21 cellular contexts compared by ENCODE assay signal in genomic region chr11:65362966-65363365, GRCh38. TPM values are rescaled to one million over a fixed set of nuclear protein-coding genes. Genes with fewer than 3 reads are reported as not detected.
"Had no signal": no experiment of that assay in that cellular context is flagged by ENCODE, and none has a peak within 500 bp of the region (broad histone marks: within the 10 kb centered on the region; RNA-seq: fewer than 3 reads in every experiment).

No MANE protein-coding gene starts in this region.

- H3K36me3 ChIP-seq: colonic mucosa, neural progenitor cell, pancreas, sigmoid colon, tibial artery had no signal

- H3K27ac ChIP-seq: body of pancreas, colonic mucosa, hepatocyte, neural progenitor cell, pancreas, sigmoid colon, tibial artery had no signal

- H3K4me3 ChIP-seq: body of pancreas, colonic mucosa, hepatocyte, neural progenitor cell, pancreas, sigmoid colon, tibial artery had no signal

- H3K4me3 Mint-ChIP-seq: activated CD4-positive, alpha-beta T cell treated with anti-CD3 and anti-CD28 coated beads, Interleukin-2, amount 10 ng/mL, durations not matched to agents 24 days and 14 days; activated naive CD8-positive, alpha-beta T cell treated with anti-CD3 and anti-CD28 coated beads for 36 hours; neural progenitor cell; stimulated activated effector memory CD8-positive, alpha-beta T cell treated with anti-CD3 and anti-CD28 coated beads, Interleukin-12 subunit alpha, Interleukin-12 subunit beta, amount 100 ng/mL, for 72 hours had no signal

- H3K36me3 Mint-ChIP-seq: activated naive CD8-positive, alpha-beta T cell treated with anti-CD3 and anti-CD28 coated beads for 36 hours; neural progenitor cell had no signal

- H3K9me3 ChIP-seq: body of pancreas, colonic mucosa, pancreas, sigmoid colon, tibial artery had no signal

- ATAC-seq: body of pancreas, esophagus mucosa, pancreas had no signal

- H2AFZ ChIP-seq: hepatocyte, neural progenitor cell had no signal

- H3K27ac Mint-ChIP-seq: activated CD4-positive, alpha-beta T cell treated with anti-CD3 and anti-CD28 coated beads, Interleukin-2, amount 10 ng/mL, durations not matched to agents 24 days and 14 days; activated naive CD8-positive, alpha-beta T cell treated with anti-CD3 and anti-CD28 coated beads for 36 hours had no signal

- H3K9ac ChIP-seq: neural progenitor cell had no signal

- H3K27me3 ChIP-seq: body of pancreas, colonic mucosa, hepatocyte, neural progenitor cell, pancreas, sigmoid colon, tibial artery had no signal

- H3K27me3 Mint-ChIP-seq: activated naive CD8-positive, alpha-beta T cell treated with anti-CD3 and anti-CD28 coated beads for 36 hours had no signal

- H3K4me2 ChIP-seq: hepatocyte, neural progenitor cell had no signal

- FAIRE-seq: kidney, pancreas, TTC549 had no signal

- H3K9me3 Mint-ChIP-seq: activated CD4-positive, alpha-beta T cell treated with anti-CD3 and anti-CD28 coated beads, Interleukin-2, amount 10 ng/mL, durations not matched to agents 24 days and 14 days; activated naive CD8-positive, alpha-beta T cell treated with anti-CD3 and anti-CD28 coated beads for 36 hours; neural progenitor cell; stimulated activated effector memory CD8-positive, alpha-beta T cell treated with anti-CD3 and anti-CD28 coated beads, Interleukin-12 subunit alpha, Interleukin-12 subunit beta, amount 100 ng/mL, for 72 hours had no signal

- DNase-seq: activated CD4-positive, alpha-beta T cell treated with anti-CD3 and anti-CD28 coated beads, Interleukin-2, amount 10 ng/mL, durations not matched to agents 24 days and 14 days; activated CD4-positive, CD25-positive, alpha-beta regulatory T cell; activated CD8-positive, alpha-beta memory T cell treated with anti-CD3 and anti-CD28 coated beads for 24 hours; activated gamma-delta T cell treated with Interleukin-2 at 50 U/mL for 16 hours; activated naive CD8-positive, alpha-beta T cell treated with anti-CD3 and anti-CD28 coated beads for 36 hours; amygdala; body of pancreas; central memory CD4-positive, alpha-beta T cell; colonic mucosa; kidney; sigmoid colon; stimulated activated CD4-positive, alpha-beta T cell treated with anti-CD3 and anti-CD28 coated beads, Interleukin-12 subunit alpha, Interleukin-12 subunit beta, amount 100 ng/mL, for 4 hours; stimulated activated CD4-positive, alpha-beta T cell treated with anti-CD3 and anti-CD28 coated beads, Interleukin-2, amount 100 ng/mL, for 24 hours; T-helper 2 cell; tibial artery had no signal

RNA-seq across cellular contexts. Expression of gene TIGD3, which starts 8.4 kb away (rescaled TPM):
- total RNA-seq: body of pancreas had no signal
